ENCODE assay signal across 16 cellular contexts in the genomic region with DNA sequence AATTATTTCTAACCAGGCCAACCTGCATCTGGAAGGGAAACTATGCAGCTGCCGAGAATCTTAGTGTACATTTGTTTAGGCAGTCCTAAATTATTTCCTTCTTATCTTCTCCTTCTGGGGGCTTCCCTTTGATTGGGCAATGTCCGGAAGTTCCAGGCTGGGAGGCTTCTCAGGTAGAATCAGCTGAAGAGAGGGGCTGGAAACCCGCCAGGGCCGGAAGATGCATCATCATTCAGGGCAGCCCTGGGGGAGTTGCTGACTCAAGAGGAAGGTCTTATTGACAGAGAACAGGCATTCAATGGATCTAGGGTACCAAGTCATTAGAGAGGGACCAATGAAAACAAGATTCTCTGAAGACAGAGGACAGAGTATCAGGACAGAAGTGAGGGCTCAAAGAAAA.
DNase-seq lines count a peak whose midpoint lies in the region; ATAC-seq, FAIRE-seq and TF ChIP-seq lines count a peak whose summit lies in the region.
"Had no signal": no experiment of that assay in that cellular context is flagged by ENCODE, and none has a peak within 500 bp of the region (broad histone marks: within the 10 kb centered on the region; RNA-seq: fewer than 3 reads in every experiment).

No MANE protein-coding gene starts in this region.

- H3K4me1 Mint-ChIP-seq in astrocyte (ENCODE audit: low read depth, unreplicated experiment) (peaks cover 13% of the 10 kb centered on the region), neural progenitor cell (peaks cover 11% of the 10 kb centered on the region), endodermal cell (peaks cover 28% of the 10 kb centered on the region)

- H3K4me2 ChIP-seq in astrocyte (ENCODE audit: low read length) (peak overlapping the region; percentile 30), keratinocyte (ENCODE audit: control insufficient read depth, extremely low read depth, insufficient read depth, low read depth, low read length) (peak overlapping the region; percentile 57), neural progenitor cell (no peak overlapping the region)

- H3K27me3 Mint-ChIP-seq in astrocyte (ENCODE audit: low read depth, unreplicated experiment), result peaks cover 2% of the 10 kb centered on the region
- H3K27me3 Mint-ChIP-seq in neural progenitor cell (ENCODE audit: insufficient read depth, low read depth), result no peaks in the 10 kb centered on the region
- H3K27me3 Mint-ChIP-seq in endodermal cell (ENCODE audit: insufficient read depth), result no peaks in the 10 kb centered on the region

- FAIRE-seq in HTR-8/SVneo (lab: Jason Lieb, UNC) (no peak), astrocyte (lab: Jason Lieb, UNC) (no peak), keratinocyte (lab: Jason Lieb, UNC) (peak; percentile 89)
- FAIRE-seq: endometrium, K562 had no signal

- H3K9me3 Mint-ChIP-seq in astrocyte (ENCODE audit: unreplicated experiment), result no peaks in the 10 kb centered on the region
- H3K9me3 Mint-ChIP-seq in neural progenitor cell, result no peaks in the 10 kb centered on the region
- no peaks in the 10 kb centered on the region for H3K9me3 Mint-ChIP-seq in endodermal cell
- H3K9me3 Mint-ChIP-seq: activated T-cell treated with anti-CD3 and anti-CD28 coated beads, Interleukin-2, amount 50 U/mL, for 4 hours had no signal

- H3K9me3 ChIP-seq in BE2C (no peaks in the 10 kb centered on the region), astrocyte (ENCODE audit: insufficient read depth, low read depth, low read length) (no peaks in the 10 kb centered on the region), keratinocyte (ENCODE audit: control insufficient read depth, low read depth, low read length) (no peaks in the 10 kb centered on the region), neural progenitor cell (ENCODE audit: low read depth) (no peaks in the 10 kb centered on the region), endodermal cell (ENCODE audit: control insufficient read depth, low read length) (no peaks in the 10 kb centered on the region)
- H3K9me3 ChIP-seq: ascending aorta, lower lobe of right lung, spleen had no signal

- dilution Hi-C loops in keratinocyte (cut with MboI; ENCODE audit: extremely low pct_ligation_motif_present, low sequenced_read_pairs), result no loop called here

- H3K27ac ChIP-seq in astrocyte (ENCODE audit: low read depth, low read length) (peak overlapping the region; percentile 16), keratinocyte (ENCODE audit: control insufficient read depth, insufficient read depth, low read length) (no peak overlapping the region), neural progenitor cell (no peak overlapping the region), endodermal cell (ENCODE audit: low read depth, low read length) (no peak overlapping the region)
- H3K27ac ChIP-seq: ascending aorta, lower lobe of right lung, spleen had no signal

- H4K20me1 ChIP-seq in astrocyte (ENCODE audit: insufficient read depth, low read length), result no peaks in the 10 kb centered on the region
- H4K20me1 ChIP-seq in keratinocyte (ENCODE audit: control insufficient read depth, extremely low read depth, insufficient read depth, low read length), result no peaks in the 10 kb centered on the region
- no peaks in the 10 kb centered on the region for H4K20me1 ChIP-seq in neural progenitor cell (ENCODE audit: low read depth)

- no peak for ATAC-seq in GM19455 (IDR thresholded peaks at IDR 0.05; ENCODE audit: unreplicated experiment)
- ATAC-seq: activated T-cell treated with anti-CD3 and anti-CD28 coated beads, Interleukin-2, amount 50 U/mL, for 4 hours; K562; lower lobe of right lung had no signal

- WGBS in endodermal cell (ENCODE audit: insufficient coverage in 1 of 2, insufficient read length in 1 of 2), 2 experiments, result 87 to 95% methylated on average over 4 of the region's 4 CpGs

- H3K9ac ChIP-seq in astrocyte (ENCODE audit: low read length) (no peak overlapping the region), keratinocyte (ENCODE audit: control insufficient read depth, extremely low read depth, insufficient read depth, low read length) (no peak overlapping the region), neural progenitor cell (no peak overlapping the region), endodermal cell (ENCODE audit: extremely low read depth, low read length, poor library complexity, severe bottlenecking) (no peak overlapping the region)

- no peaks in the 10 kb centered on the region for H3K27me3 ChIP-seq in BE2C
- no peaks in the 10 kb centered on the region for H3K27me3 ChIP-seq in astrocyte (ENCODE audit: insufficient read depth, low read length)
- no peaks in the 10 kb centered on the region for H3K27me3 ChIP-seq in keratinocyte (ENCODE audit: control insufficient read depth, extremely low read depth, insufficient read depth, low read length)
- H3K27me3 ChIP-seq in neural progenitor cell, result no peaks in the 10 kb centered on the region
- H3K27me3 ChIP-seq in endodermal cell (ENCODE audit: control insufficient read depth, insufficient read depth, low read length, poor library complexity, severe bottlenecking), result no peaks in the 10 kb centered on the region
- H3K27me3 ChIP-seq: ascending aorta, spleen had no signal

- H3K36me3 Mint-ChIP-seq in astrocyte (ENCODE audit: low read depth, unreplicated experiment), result no peaks in the 10 kb centered on the region
- no peaks in the 10 kb centered on the region for H3K36me3 Mint-ChIP-seq in neural progenitor cell
- H3K36me3 Mint-ChIP-seq in endodermal cell (ENCODE audit: low read depth), result no peaks in the 10 kb centered on the region

- H3K9me1 ChIP-seq in keratinocyte (ENCODE audit: control insufficient read depth, extremely low read depth, insufficient read depth, low read length), result no peaks in the 10 kb centered on the region

- no peak overlapping the region for H3K4me3 Mint-ChIP-seq in astrocyte (ENCODE audit: unreplicated experiment)
- H3K4me3 Mint-ChIP-seq in neural progenitor cell, result no peak overlapping the region
- no peak overlapping the region for H3K4me3 Mint-ChIP-seq in endodermal cell
- H3K4me3 Mint-ChIP-seq: activated T-cell treated with anti-CD3 and anti-CD28 coated beads, Interleukin-2, amount 50 U/mL, for 4 hours had no signal

- H3K4me1 ChIP-seq in BE2C (peaks cover 17% of the 10 kb centered on the region), astrocyte (ENCODE audit: insufficient read depth, low read length) (peaks cover 16% of the 10 kb centered on the region), keratinocyte (ENCODE audit: control insufficient read depth, extremely low read depth, insufficient read depth, low read length) (peaks cover 12% of the 10 kb centered on the region), neural progenitor cell (peaks cover 14% of the 10 kb centered on the region), endodermal cell (ENCODE audit: control insufficient read depth, insufficient read depth, low read length) (peaks cover 8% of the 10 kb centered on the region)
- H3K4me1 ChIP-seq: lower lobe of right lung, spleen had no signal

- DNase-seq in BE2C (peak; percentile 56), HTR-8/SVneo (ENCODE audit: insufficient read length, low spot score) (peak; percentile 51), astrocyte (ENCODE audit: low read depth) (peak; percentile 51), keratinocyte (ENCODE audit: low read depth, low spot score) (peak; percentile 28), neural progenitor cell (ENCODE audit: low spot score) (no peak), COR-L47 (lab: John Stamatoyannopoulos, UW) (no peak), endodermal cell (no peak)
- DNase-seq: activated T-cell treated with anti-CD3 and anti-CD28 coated beads, Interleukin-2, amount 50 U/mL, for 4 hours; hippocampal formation; lower lobe of right lung; NCI-H187 treated with DMSO at 0.1 percent for 48 hours; spleen had no signal

- H3F3A ChIP-seq in neural progenitor cell (ENCODE audit: low read depth), result no peaks in the 10 kb centered on the region

- H3K36me3 ChIP-seq in BE2C (no peaks in the 10 kb centered on the region), astrocyte (ENCODE audit: insufficient read depth, low read length) (no peaks in the 10 kb centered on the region), keratinocyte (ENCODE audit: control insufficient read depth in 2 of 2, extremely low read depth in 1 of 2, insufficient read depth in 2 of 2, low read length in 2 of 2) (no peaks in the 10 kb centered on the region), neural progenitor cell (no peaks in the 10 kb centered on the region), endodermal cell (ENCODE audit: control insufficient read depth, insufficient read depth, low read length) (no peaks in the 10 kb centered on the region)
- H3K36me3 ChIP-seq: ascending aorta, lower lobe of right lung, spleen had no signal

- H2AFZ ChIP-seq in astrocyte (ENCODE audit: low read depth, low read length) (no peak overlapping the region), keratinocyte (ENCODE audit: control insufficient read depth, low read length) (no peak overlapping the region), neural progenitor cell (replicated peaks) (no peak overlapping the region)

- no peak for TF ChIP-seq CTCF in BE2C (IDR thresholded peaks at IDR 0.05; ENCODE audit: low read depth, low read length)
- TF ChIP-seq CTCF in astrocyte (IDR thresholded peaks at IDR 0.05; ENCODE audit: insufficient read depth, low read depth, low read length), result no peak
- no peak for TF ChIP-seq CTCF in keratinocyte (optimal IDR thresholded peaks at IDR 0.05 in 1 of 3, IDR thresholded peaks at IDR 0.05 in 1 of 3, conservative IDR thresholded peaks at IDR 0.05 in 1 of 3; ENCODE audit: extremely low read depth in 1 of 3, insufficient read depth in 2 of 3, low read length in 3 of 3)
- TF ChIP-seq CTCF in neural progenitor cell (IDR thresholded peaks at IDR 0.05), result no peak
- no peak for TF ChIP-seq CTCF in endodermal cell (conservative IDR thresholded peaks at IDR 0.05)

- H3K79me2 ChIP-seq in astrocyte (ENCODE audit: insufficient read depth, low read length) (no peaks in the 10 kb centered on the region), keratinocyte (ENCODE audit: control insufficient read depth, insufficient read depth, low read length) (no peaks in the 10 kb centered on the region), neural progenitor cell (ENCODE audit: low read depth) (no peaks in the 10 kb centered on the region)

- H3K4me3 ChIP-seq in BE2C (ENCODE audit: low read depth, low read length) (no peak overlapping the region), astrocyte (ENCODE audit: insufficient read depth, low read depth, low read length) (no peak overlapping the region), keratinocyte (ENCODE audit: control insufficient read depth in 2 of 3, extremely low read depth in 1 of 3, insufficient read depth in 2 of 3, low read depth in 1 of 3, low read length in 3 of 3) (no peak overlapping the region), neural progenitor cell (no peak overlapping the region), endodermal cell (ENCODE audit: low read length) (no peak overlapping the region)
- H3K4me3 ChIP-seq: ascending aorta, K562, lower lobe of right lung, spleen had no signal

- H3K27ac Mint-ChIP-seq in astrocyte (ENCODE audit: unreplicated experiment) (no peak overlapping the region), neural progenitor cell (no peak overlapping the region), endodermal cell (no peak overlapping the region)

Comparison
In these comparisons a context has a peak if more than half of its experiments do, and no peak if none do; other contexts are left out.
1. DNase-seq: peak in BE2C (single experiment), HTR-8/SVneo (single experiment), astrocyte (single experiment) and keratinocyte (single experiment); none in neural progenitor cell (single experiment), COR-L47 (single experiment) and endodermal cell (single experiment).